Comparison of ENCODE assay signal across 1 cellular context in genomic region chr12:50924439-50925341, GRCh38.
TF ChIP-seq lines count a peak whose summit lies in the region.

No MANE protein-coding gene starts in this region.

TF ChIP-seq in HepG2, 621 proteins besides CTCF, POLR2A, EP300 and RAD21 (continued from another document and continues in another):
- TF ChIP-seq KMT2B (CRISPR knock-in tag; IDR thresholded peaks at IDR 0.05) (0 out of 2 replicates have a peak, but pooled peaks have one; percentile 17), ARID3A (IDR thresholded peaks at IDR 0.05; ENCODE audit: low read depth, low read length) (peak; percentile 8; the same call in 1 of the 2 replicates), ZNF296 (CRISPR knock-in tag; conservative IDR thresholded peaks at IDR 0.05) (no peak), ZNF605 (CRISPR knock-in tag; IDR thresholded peaks at IDR 0.05) (peak; percentile 26; the same call in 1 of the 2 replicates), ZNF232 (CRISPR knock-in tag; IDR thresholded peaks at IDR 0.05; ENCODE audit: borderline replicate concordance) (no peak; the same call in 1 of the 2 replicates), ZFP36L2 (CRISPR knock-in tag; IDR thresholded peaks at IDR 0.05) (no peak), AGO1 (IDR thresholded peaks at IDR 0.05; ENCODE audit: low read depth, low read length, poor library complexity, severe bottlenecking) (no peak), PRDM10 (CRISPR knock-in tag; IDR thresholded peaks at IDR 0.05; ENCODE audit: low read depth) (no peak), RFX5 (IDR thresholded peaks at IDR 0.05; ENCODE audit: low read depth, low read length) (no peak), HOXD1 (CRISPR knock-in tag; IDR thresholded peaks at IDR 0.05) (no peak), ZBTB21 (CRISPR knock-in tag; IDR thresholded peaks at IDR 0.05) (no peak), NBN (conservative IDR thresholded peaks at IDR 0.05) (no peak), ZNF350 (CRISPR knock-in tag; IDR thresholded peaks at IDR 0.05; ENCODE audit: borderline replicate concordance, low read depth) (no peak; the same call in 1 of the 2 replicates), NFIB (CRISPR knock-in tag; IDR thresholded peaks at IDR 0.05; ENCODE audit: borderline replicate concordance) (no peak), ZNF547 (CRISPR knock-in tag; IDR thresholded peaks at IDR 0.05) (0 out of 2 replicates have a peak, but pooled peaks have one; percentile 24), BCL6 (CRISPR knock-in tag; IDR thresholded peaks at IDR 0.05) (peak; percentile 17; the same call in 1 of the 2 replicates), KDM5A (IDR thresholded peaks at IDR 0.05; ENCODE audit: borderline replicate concordance, low read length) (no peak; the same call in 1 of the 2 replicates), GPN1 (CRISPR knock-in tag; IDR thresholded peaks at IDR 0.05; ENCODE audit: borderline replicate concordance) (no peak), NFAT5 (CRISPR knock-in tag; IDR thresholded peaks at IDR 0.05) (no peak), FOXC1 (CRISPR knock-in tag; IDR thresholded peaks at IDR 0.05; ENCODE audit: borderline replicate concordance) (no peak), SP5 (CRISPR knock-in tag; IDR thresholded peaks at IDR 0.05; ENCODE audit: borderline replicate concordance, low read depth) (peak; percentile 17; the same call in 1 of the 2 replicates), ATRX (CRISPR knock-in tag; IDR thresholded peaks at IDR 0.05; ENCODE audit: borderline replicate concordance) (no peak), GLMP (CRISPR knock-in tag; IDR thresholded peaks at IDR 0.05; ENCODE audit: borderline replicate concordance) (no peak), POLR2G (IDR thresholded peaks at IDR 0.05; ENCODE audit: low read depth, low read length) (peak; percentile 69), TERF1 (CRISPR knock-in tag; IDR thresholded peaks at IDR 0.05) (no peak), ZNF280B (CRISPR knock-in tag; IDR thresholded peaks at IDR 0.05; ENCODE audit: borderline replicate concordance) (no peak), HNF4A (CRISPR knock-in tag; IDR thresholded peaks at IDR 0.05) (no peak), ZFP82 (CRISPR knock-in tag; IDR thresholded peaks at IDR 0.05; ENCODE audit: borderline replicate concordance) (no peak), MEF2D (CRISPR knock-in tag; IDR thresholded peaks at IDR 0.05) (no peak), ZNF317 (CRISPR knock-in tag; IDR thresholded peaks at IDR 0.05) (no peak), ZFP1 (CRISPR knock-in tag; IDR thresholded peaks at IDR 0.05) (0 out of 2 replicates have a peak, but pooled peaks have one; percentile 22), ZNF121 (CRISPR knock-in tag; IDR thresholded peaks at IDR 0.05) (no peak), ERF (CRISPR knock-in tag; IDR thresholded peaks at IDR 0.05) (peak; percentile 46; the same call in 1 of the 2 replicates)
- TF ChIP-seq, protein P1, sequence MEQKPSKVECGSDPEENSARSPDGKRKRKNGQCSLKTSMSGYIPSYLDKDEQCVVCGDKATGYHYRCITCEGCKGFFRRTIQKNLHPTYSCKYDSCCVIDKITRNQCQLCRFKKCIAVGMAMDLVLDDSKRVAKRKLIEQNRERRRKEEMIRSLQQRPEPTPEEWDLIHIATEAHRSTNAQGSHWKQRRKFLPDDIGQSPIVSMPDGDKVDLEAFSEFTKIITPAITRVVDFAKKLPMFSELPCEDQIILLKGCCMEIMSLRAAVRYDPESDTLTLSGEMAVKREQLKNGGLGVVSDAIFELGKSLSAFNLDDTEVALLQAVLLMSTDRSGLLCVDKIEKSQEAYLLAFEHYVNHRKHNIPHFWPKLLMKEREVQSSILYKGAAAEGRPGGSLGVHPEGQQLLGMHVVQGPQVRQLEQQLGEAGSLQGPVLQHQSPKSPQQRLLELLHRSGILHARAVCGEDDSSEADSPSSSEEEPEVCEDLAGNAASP (CRISPR knock-in tag; IDR thresholded peaks at IDR 0.05; ENCODE audit: borderline replicate concordance): no peak; the same call in 1 of the 2 replicates
- TF ChIP-seq, protein P2, sequence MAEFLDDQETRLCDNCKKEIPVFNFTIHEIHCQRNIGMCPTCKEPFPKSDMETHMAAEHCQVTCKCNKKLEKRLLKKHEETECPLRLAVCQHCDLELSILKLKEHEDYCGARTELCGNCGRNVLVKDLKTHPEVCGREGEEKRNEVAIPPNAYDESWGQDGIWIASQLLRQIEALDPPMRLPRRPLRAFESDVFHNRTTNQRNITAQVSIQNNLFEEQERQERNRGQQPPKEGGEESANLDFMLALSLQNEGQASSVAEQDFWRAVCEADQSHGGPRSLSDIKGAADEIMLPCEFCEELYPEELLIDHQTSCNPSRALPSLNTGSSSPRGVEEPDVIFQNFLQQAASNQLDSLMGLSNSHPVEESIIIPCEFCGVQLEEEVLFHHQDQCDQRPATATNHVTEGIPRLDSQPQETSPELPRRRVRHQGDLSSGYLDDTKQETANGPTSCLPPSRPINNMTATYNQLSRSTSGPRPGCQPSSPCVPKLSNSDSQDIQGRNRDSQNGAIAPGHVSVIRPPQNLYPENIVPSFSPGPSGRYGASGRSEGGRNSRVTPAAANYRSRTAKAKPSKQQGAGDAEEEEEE (CRISPR knock-in tag; IDR thresholded peaks at IDR 0.05; ENCODE audit: borderline replicate concordance): no peak
- TF ChIP-seq, protein P3, sequence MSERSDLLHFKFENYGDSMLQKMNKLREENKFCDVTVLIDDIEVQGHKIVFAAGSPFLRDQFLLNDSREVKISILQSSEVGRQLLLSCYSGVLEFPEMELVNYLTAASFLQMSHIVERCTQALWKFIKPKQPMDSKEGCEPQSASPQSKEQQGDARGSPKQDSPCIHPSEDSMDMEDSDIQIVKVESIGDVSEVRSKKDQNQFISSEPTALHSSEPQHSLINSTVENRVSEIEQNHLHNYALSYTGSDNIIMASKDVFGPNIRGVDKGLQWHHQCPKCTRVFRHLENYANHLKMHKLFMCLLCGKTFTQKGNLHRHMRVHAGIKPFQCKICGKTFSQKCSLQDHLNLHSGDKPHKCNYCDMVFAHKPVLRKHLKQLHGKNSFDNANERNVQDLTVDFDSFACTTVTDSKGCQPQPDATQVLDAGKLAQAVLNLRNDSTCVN (CRISPR knock-in tag; IDR thresholded peaks at IDR 0.05; ENCODE audit: borderline replicate concordance): no peak
- TF ChIP-seq, protein P4, sequence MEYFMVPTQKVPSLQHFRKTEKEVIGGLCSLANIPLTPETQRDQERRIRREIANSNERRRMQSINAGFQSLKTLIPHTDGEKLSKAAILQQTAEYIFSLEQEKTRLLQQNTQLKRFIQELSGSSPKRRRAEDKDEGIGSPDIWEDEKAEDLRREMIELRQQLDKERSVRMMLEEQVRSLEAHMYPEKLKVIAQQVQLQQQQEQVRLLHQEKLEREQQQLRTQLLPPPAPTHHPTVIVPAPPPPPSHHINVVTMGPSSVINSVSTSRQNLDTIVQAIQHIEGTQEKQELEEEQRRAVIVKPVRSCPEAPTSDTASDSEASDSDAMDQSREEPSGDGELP (IDR thresholded peaks at IDR 0.05; ENCODE audit: borderline replicate concordance, low read depth): peak; percentile 38; the same call in 1 of the 2 replicates
